Comparison of ENCODE assay signal across 12 cellular contexts in the genomic region with DNA sequence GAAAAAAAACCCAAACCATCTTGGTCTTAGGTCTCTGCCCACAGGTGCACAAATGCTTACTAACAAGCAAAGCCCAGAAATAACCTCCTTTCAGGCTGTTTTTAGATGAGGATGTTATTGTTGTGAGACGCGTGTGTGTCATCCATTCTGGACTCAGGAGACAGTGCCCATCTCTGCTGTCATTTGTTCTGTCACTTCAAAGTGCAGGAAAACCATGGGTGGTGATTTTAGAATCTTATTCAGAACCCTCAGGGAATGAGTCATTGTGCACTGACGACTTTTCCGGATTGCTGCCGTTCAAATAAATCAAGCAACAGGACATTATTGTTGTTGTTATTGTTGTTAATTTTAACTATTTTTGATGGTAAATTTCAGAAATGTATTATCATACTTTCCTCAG.
DNase-seq lines count a peak whose midpoint lies in the region; FAIRE-seq and TF ChIP-seq lines count a peak whose summit lies in the region.
"Had no signal": no experiment of that assay in that cellular context is flagged by ENCODE, and none has a peak within 500 bp of the region (broad histone marks: within the 10 kb centered on the region; RNA-seq: fewer than 3 reads in every experiment).

No MANE protein-coding gene starts in this region.

- peak; percentile 24 for DNase-seq in stimulated activated CD4-positive, alpha-beta T cell treated with anti-CD3 and anti-CD28 coated beads, Interleukin-15, amount 100 ng/mL, for 24 hours
- no peak for DNase-seq in stimulated activated CD4-positive, alpha-beta T cell treated with anti-CD3 and anti-CD28 coated beads, Interleukin-2, amount 100 ng/mL, for 24 hours
- peak; percentile 82 for DNase-seq in RPMI7951 (ENCODE audit: low read depth)
- peak; percentile 69 for DNase-seq in dermis blood vessel endothelial cell
- no peak for DNase-seq in urothelium cell line (ENCODE audit: low spot score)
- DNase-seq in AML-193 (lab: John Stamatoyannopoulos, UW): no peak
- no peak for DNase-seq in spleen
- DNase-seq in NK-92 treated with Interleukin-12 subunit alpha and Interleukin-12 subunit beta, amount 100 ng/mL, for 24 hours (lab: John Stamatoyannopoulos, UW): no peak
- DNase-seq: dorsolateral prefrontal cortex, left colon, NCI-H446 had no signal

- H3K4me3 ChIP-seq in spleen: no peak overlapping the region
- H3K4me3 ChIP-seq: dorsolateral prefrontal cortex, neural progenitor cell had no signal

- intact Hi-C loops in spleen (cut with DNase I; ENCODE audit: low total_unique reads): no loop called here

- H3K9me3 ChIP-seq in spleen: no peaks in the 10 kb centered on the region

- 76 to 83% (median 79%) methylated on average over 5 of the region's 5 CpGs for WGBS in spleen, 5 donors

- peak overlapping the region in 3 of 8 donors; percentile 2 to 37 (median 18) for H3K27ac ChIP-seq in spleen
- H3K27ac ChIP-seq: neural progenitor cell had no signal

- H3K4me1 ChIP-seq in spleen: peaks cover 0 to 15% (median 3%) of the 10 kb centered on the region in 6 donors
- H3K4me1 ChIP-seq: neural progenitor cell had no signal

- no peaks in the 10 kb centered on the region for H3K27me3 ChIP-seq in spleen (replicated peaks in 1 of 7)
- H3K27me3 ChIP-seq: neural progenitor cell had no signal

- TF ChIP-seq CTCF in spleen (IDR thresholded peaks at IDR 0.05 in 8 of 11, conservative IDR thresholded peaks at IDR 0.05 in 3 of 11): no peak

- TF ChIP-seq POLR2A in spleen (IDR thresholded peaks at IDR 0.05): no peak

- peak; percentile 61 for FAIRE-seq in urothelium cell line (lab: Jason Lieb, UNC)

- no peaks in the 10 kb centered on the region for H3K36me3 ChIP-seq in spleen
- H3K36me3 ChIP-seq: neural progenitor cell had no signal

Comparison
In these comparisons a context has a peak if more than half of its experiments do, and no peak if none do; other contexts are left out.
1. DNase-seq: peak in stimulated activated CD4-positive, alpha-beta T cell treated with anti-CD3 and anti-CD28 coated beads, Interleukin-15, amount 100 ng/mL, for 24 hours (single experiment), RPMI7951 (single experiment) and dermis blood vessel endothelial cell (single experiment); none in stimulated activated CD4-positive, alpha-beta T cell treated with anti-CD3 and anti-CD28 coated beads, Interleukin-2, amount 100 ng/mL, for 24 hours (0 of 2), urothelium cell line (single experiment), AML-193 (0 of 2), spleen (single experiment) and NK-92 treated with Interleukin-12 subunit alpha and Interleukin-12 subunit beta, amount 100 ng/mL, for 24 hours (single experiment).